Comparison of ENCODE assay signal across 13 cellular contexts in genomic region chr3:147394168-147394941, GRCh38. TPM values are rescaled to one million over a fixed set of nuclear protein-coding genes. Genes with fewer than 3 reads are reported as not detected.
DNase-seq lines count a peak whose midpoint lies in the region; ATAC-seq and TF ChIP-seq lines count a peak whose summit lies in the region.
"Had no signal": no experiment of that assay in that cellular context is flagged by ENCODE, and none has a peak within 500 bp of the region (broad histone marks: within the 10 kb centered on the region; RNA-seq: fewer than 3 reads in every experiment).

No MANE protein-coding gene starts in this region.

- H3K36me3 Mint-ChIP-seq in H9 (ENCODE audit: insufficient read depth in 1 of 3, low read depth in 3 of 3): peaks cover 0 to 2% (median 0%) of the 10 kb centered on the region in 3 experiments; a peak in 1 of 7 replicates

- no peaks in the 10 kb centered on the region for H3K9me2 ChIP-seq in neural cell (ENCODE audit: insufficient read depth, low read length)

- H2BK12ac ChIP-seq in H9 (ENCODE audit: insufficient read length, low read depth, low read length): no peak overlapping the region

- no peaks in the 10 kb centered on the region for H3K79me2 ChIP-seq in H9 (ENCODE audit: insufficient read depth, low read length)
- H3K79me2 ChIP-seq in neural cell (replicated peaks; ENCODE audit: insufficient read depth, low read length): peaks cover 89% of the 10 kb centered on the region

- peak overlapping the region; percentile 63 to 82 for H3K4me3 Mint-ChIP-seq in H9

- H3K9ac ChIP-seq in H9 (ENCODE audit: extremely low read depth, insufficient read length, low read length) (no peak overlapping the region), neural cell (ENCODE audit: low read length) (peak overlapping the region; percentile 88)

- H3K9me3 ChIP-seq in H9 (ENCODE audit: control insufficient read depth, low read depth, low read length) (no peaks in the 10 kb centered on the region), neural cell (ENCODE audit: low read length) (peaks cover 7% of the 10 kb centered on the region)

- no peak overlapping the region for H4K5ac ChIP-seq in H9 (ENCODE audit: insufficient read length, low read depth, low read length)

- H3K23ac ChIP-seq in H9 (ENCODE audit: insufficient read length, low read depth, low read length): no peak overlapping the region

- peaks cover 40 to 78% of the 10 kb centered on the region in 2 experiments for H3K4me1 Mint-ChIP-seq in H9

- H3K9me3 Mint-ChIP-seq in H9: peaks cover 3 to 17% of the 10 kb centered on the region in 2 experiments; a peak in 3 of 5 replicates

- no peaks in the 10 kb centered on the region for H4K20me1 ChIP-seq in H9 (ENCODE audit: control insufficient read depth, insufficient read depth, insufficient read length)
- no peaks in the 10 kb centered on the region for H4K20me1 ChIP-seq in neural cell (ENCODE audit: insufficient read depth)

- H3K4me2 ChIP-seq in H9 (ENCODE audit: insufficient read depth, insufficient read length, low read length): peak overlapping the region; percentile 83
- peak overlapping the region; percentile 95 for H3K4me2 ChIP-seq in neural cell (ENCODE audit: low read length)

- H3K27ac Mint-ChIP-seq in H9: no peak overlapping the region

- DNase-seq in AG04449 (ENCODE audit: low read depth, low spot score): no peak
- DNase-seq in H9: no peak
- peak; percentile 57 for DNase-seq in choroid plexus epithelial cell (ENCODE audit: low read depth)
- DNase-seq in NOMO-1 treated with DMSO at 0.1 percent for 48 hours (lab: John Stamatoyannopoulos, UW; ENCODE audit: unreplicated experiment): no peak
- DNase-seq in NAMALWA (ENCODE audit: low spot score): no peak
- DNase-seq in SIG-M5 treated with dmso at 0.1 percent for 504 hours (lab: John Stamatoyannopoulos, UW; ENCODE audit: unreplicated experiment): no peak
- DNase-seq: COR-L47; effector CD8-positive, alpha-beta T cell; NCI-H1694 had no signal

- H3K4ac ChIP-seq in H9 (ENCODE audit: low read depth, low read length): no peak overlapping the region

- H3K4me3 ChIP-seq in AG04449 (ENCODE audit: low read depth, low read length): peak overlapping the region; percentile 62
- H3K4me3 ChIP-seq in choroid plexus epithelial cell (ENCODE audit: low read depth, low read length): peak overlapping the region; percentile 83
- H3K4me3 ChIP-seq in neural cell (ENCODE audit: low read length): peak overlapping the region; percentile 82
- H3K4me3 ChIP-seq: GM12878 had no signal

- H3K79me1 ChIP-seq in H9 (ENCODE audit: insufficient read depth, low read depth, low read length, poor library complexity, severe bottlenecking): no peaks in the 10 kb centered on the region

- no CpG with 5 or more reads among the region's 29 CpGs for WGBS in H9 (ENCODE audit: extremely low coverage, insufficient read length, low lambda C conversion rate)

- CTCF ChIA-PET in AG04449 (lab: Yijun Ruan, JAX): interaction anchor here (1.2 to 1.3 kb wide), 3 partner anchors 11 to 17 kb away, joined by 3 to 4 read pairs (median 3); no protein-coding TSS in a partner anchor

- no peak overlapping the region for H4K8ac ChIP-seq in H9 (replicated peaks; ENCODE audit: insufficient read length, low read depth, low read length)

- H3K27ac ChIP-seq in H9 (ENCODE audit: insufficient read length, low read depth, low read length) (no peak overlapping the region), neural cell (ENCODE audit: low read length) (peak overlapping the region; percentile 83)
- H3K27ac ChIP-seq: neutrophil had no signal

- H3K18ac ChIP-seq in H9 (ENCODE audit: insufficient read length, low read depth, low read length): no peak overlapping the region

- no peak overlapping the region for H2AK5ac ChIP-seq in H9 (ENCODE audit: insufficient read length, low read length)

- H3K27me3 Mint-ChIP-seq in H9 (ENCODE audit: low read depth): peaks cover 100% of the 10 kb centered on the region

- no peak for TF ChIP-seq CTCF in AG04449 (IDR thresholded peaks at IDR 0.05; ENCODE audit: insufficient read depth, low read length, missing control alignments)
- no peak for TF ChIP-seq CTCF in H9 (conservative IDR thresholded peaks at IDR 0.05)
- no peak for TF ChIP-seq CTCF in choroid plexus epithelial cell (conservative IDR thresholded peaks at IDR 0.05; ENCODE audit: low read depth, low read length)
- TF ChIP-seq CTCF in neural cell (IDR thresholded peaks at IDR 0.05; ENCODE audit: poor library complexity, severe bottlenecking): no peak

- no peak overlapping the region for H4K91ac ChIP-seq in H9 (ENCODE audit: insufficient read length, low read depth, low read length)

- H2BK120ac ChIP-seq in H9 (ENCODE audit: low read depth, low read length, poor library complexity, severe bottlenecking): no peak overlapping the region

- POLR2A ChIA-PET in AG04449 (lab: Yijun Ruan, JAX): interaction anchor here (0.6 to 2.1 kb wide), 3 partner anchors 17 to 538 kb away, joined by 4 to 9 read pairs (median 4); no protein-coding TSS in a partner anchor

- no peak for TF ChIP-seq RAD21 in neural cell (conservative IDR thresholded peaks at IDR 0.05)

- H2BK5ac ChIP-seq in H9 (ENCODE audit: insufficient read length, low read length): no peak overlapping the region

- no peaks in the 10 kb centered on the region for H3F3A ChIP-seq in neural cell (ENCODE audit: insufficient read depth, low read length, poor library complexity, severe bottlenecking)

- H3T11ph ChIP-seq in H9 (ENCODE audit: low read length): no peak overlapping the region

- no peaks in the 10 kb centered on the region for H3K36me3 ChIP-seq in neural cell (ENCODE audit: insufficient read depth, low read length)
- H3K36me3 ChIP-seq: neutrophil had no signal

- peaks cover 82% of the 10 kb centered on the region for H3K27me3 ChIP-seq in H9 (ENCODE audit: insufficient read depth, low read length)
- H3K27me3 ChIP-seq in neural cell (ENCODE audit: insufficient read depth, low read depth, low read length): peaks cover 42% of the 10 kb centered on the region

- H2AFZ ChIP-seq in H9 (ENCODE audit: low read length): no peak overlapping the region
- no peak overlapping the region for H2AFZ ChIP-seq in neural cell (ENCODE audit: low read depth, low read length)

- H3K56ac ChIP-seq in H9 (ENCODE audit: insufficient read length, low read depth, low read length): no peak overlapping the region

- H3K23me2 ChIP-seq in H9 (ENCODE audit: insufficient read length, low read depth, low read length, poor library complexity, severe bottlenecking): peaks cover 31% of the 10 kb centered on the region

- TF ChIP-seq EP300 in neural cell (conservative IDR thresholded peaks at IDR 0.05; ENCODE audit: poor library complexity, severe bottlenecking): no peak

- H3K14ac ChIP-seq in H9 (ENCODE audit: insufficient read depth, low read length): no peak overlapping the region

- ATAC-seq in HG03039 (IDR thresholded peaks at IDR 0.05; ENCODE audit: unreplicated experiment): no peak
- ATAC-seq: GM12878 had no signal

- H3K4me1 ChIP-seq in H9 (ENCODE audit: insufficient read depth, low read length): peaks cover 3% of the 10 kb centered on the region

- H2BK20ac ChIP-seq in H9 (ENCODE audit: low read depth, low read length, poor library complexity, severe bottlenecking): no peak overlapping the region

- no peak overlapping the region for H2BK15ac ChIP-seq in H9 (ENCODE audit: low read depth, low read length)

TF ChIP-seq in neural cell, 6 proteins besides CTCF, POLR2A, EP300 and RAD21:
- no peak for TF ChIP-seq SMC3 (conservative IDR thresholded peaks at IDR 0.05; ENCODE audit: poor library complexity)
- no peak for TF ChIP-seq POLR2AphosphoS5 (IDR thresholded peaks at IDR 0.05)
- TF ChIP-seq EZH2 (IDR thresholded peaks at IDR 0.05; ENCODE audit: borderline replicate concordance, insufficient read depth, low read length, poor library complexity, severe bottlenecking): no peak
- TF ChIP-seq TAF1 (IDR thresholded peaks at IDR 0.05; ENCODE audit: low read depth): no peak
- no peak for TF ChIP-seq MXI1 (conservative IDR thresholded peaks at IDR 0.05; ENCODE audit: poor library complexity, severe bottlenecking)
- TF ChIP-seq REST (IDR thresholded peaks at IDR 0.05; ENCODE audit: borderline replicate concordance): no peak

RNA-seq across cellular contexts. Expression of gene ZIC4, which starts 12.0 kb away (rescaled TPM):
- total RNA-seq in H9 (2021): not detected in 2 replicates
- polyA plus RNA-seq in neural cell: 8.1 and 8.6 TPM in 2 replicates
- polyA minus RNA-seq in neural cell: 7.5 and 9.5 TPM in 2 replicates
- total RNA-seq: GM12878 had no signal
- polyA plus RNA-seq: GM12878 had no signal

RNA-seq across cellular contexts. Expression of gene ZIC1, which starts 14.8 kb away (rescaled TPM):
- total RNA-seq in H9 (2021): not detected in 2 replicates
- 134 and 183 TPM in 2 replicates for polyA plus RNA-seq in neural cell
- polyA minus RNA-seq in neural cell: 166 and 196 TPM in 2 replicates
- total RNA-seq: GM12878 had no signal
- polyA plus RNA-seq: GM12878 had no signal
